In the genomic region with DNA sequence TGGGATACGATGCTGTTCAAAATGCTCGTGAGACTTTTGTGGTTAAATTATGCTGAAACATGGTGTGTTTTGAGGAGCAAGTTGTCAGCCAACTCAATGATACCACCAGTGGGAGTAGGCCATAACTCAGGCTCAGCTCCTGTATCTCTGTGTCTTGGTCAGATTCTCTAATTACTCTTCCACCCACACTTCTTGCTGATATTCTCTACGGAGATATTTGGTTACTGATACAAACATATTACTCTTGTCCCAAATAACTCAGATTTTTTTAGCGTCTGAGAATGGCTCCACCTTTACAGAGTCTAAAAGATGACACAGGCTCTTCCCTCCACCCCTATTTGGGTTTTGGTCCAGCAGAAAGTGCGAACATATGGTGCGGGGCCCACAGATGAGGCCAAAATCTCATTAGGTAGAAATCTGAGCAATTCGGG, we compare ENCODE assay signal across 21 cellular contexts.
"Had no signal": no experiment of that assay in that cellular context is flagged by ENCODE, and none has a peak within 500 bp of the region (broad histone marks: within the 10 kb centered on the region; RNA-seq: fewer than 3 reads in every experiment).

No MANE protein-coding gene starts in this region.

- ATAC-seq: activated CD4-positive, alpha-beta T cell treated with anti-CD3 and anti-CD28 coated beads for 36 hours; activated naive CD4-positive, alpha-beta T cell treated with anti-CD3 and anti-CD28 coated beads, Interleukin-2, amount 50 U/mL, for 72 hours; foreskin keratinocyte; left colon; lower lobe of right lung; psoas muscle; right cardiac atrium; WTC11 had no signal

- DNase-seq: activated CD4-positive, alpha-beta T cell treated with anti-CD3 and anti-CD28 coated beads for 36 hours; activated CD4-positive, alpha-beta T cell treated with anti-CD3 and anti-CD28 coated beads, Interleukin-2, amount 50 U/mL, for 48 hours; activated gamma-delta T cell treated with Interleukin-2 at 50 U/mL for 16 hours; activated T-cell treated with anti-CD3 and anti-CD28 coated beads for 4 hours; adrenal gland; foreskin keratinocyte; glutamatergic neuron; hypothalamus; islet precursor cell; left colon; lower lobe of right lung; midbrain; psoas muscle; right cardiac atrium; small intestine; stimulated activated CD4-positive, alpha-beta T cell treated with anti-CD3 and anti-CD28 coated beads, Interleukin-15, amount 100 ng/mL, for 24 hours; stimulated activated CD4-positive, alpha-beta T cell treated with anti-CD3 and anti-CD28 coated beads, Interleukin-4, amount 100 ng/mL, for 1 hour; testis; upper lobe of left lung had no signal

- H3K4me3 ChIP-seq: adrenal gland, lower lobe of right lung, psoas muscle, testis, upper lobe of left lung had no signal

- H3K36me3 ChIP-seq: adrenal gland, lower lobe of right lung, upper lobe of left lung had no signal

- H3K27ac ChIP-seq: adrenal gland, foreskin keratinocyte, lower lobe of right lung, psoas muscle, testis, upper lobe of left lung had no signal

- H3K9me3 ChIP-seq: adrenal gland, lower lobe of right lung, psoas muscle, testis, upper lobe of left lung had no signal

- H3K27me3 ChIP-seq: adrenal gland, foreskin keratinocyte, testis, upper lobe of left lung had no signal
